In genomic region chr2:142038826-142039225, GRCh38 we compare ENCODE assay signal across 32 cellular contexts.
"Had no signal": no experiment of that assay in that cellular context is flagged by ENCODE, and none has a peak within 500 bp of the region (broad histone marks: within the 10 kb centered on the region; RNA-seq: fewer than 3 reads in every experiment).

No MANE protein-coding gene starts in this region.

- H3K36me3 Mint-ChIP-seq: activated naive CD4-positive, alpha-beta T cell treated with anti-CD3 and anti-CD28 coated beads, Interleukin-2, amount 10 ng/mL, durations not matched to agents 7 days and 5 days; activated naive CD8-positive, alpha-beta T cell treated with anti-CD3 and anti-CD28 coated beads, Interleukin-2, amount 10 ng/mL, durations not matched to agents 7 days and 5 days; naive thymus-derived CD4-positive, alpha-beta T cell; stimulated activated memory B cell treated with anti-CD40 and anti-IgM and Interleukin-4, amounts not matched to agents 10 μg/mL and 1 μg/mL and 100 μg/mL, for 72 hours had no signal

- H3K4me3 ChIP-seq: gastroesophageal sphincter, pancreas, prostate gland, smooth muscle cell, upper lobe of left lung, vagina had no signal

- H3K27ac ChIP-seq: gastroesophageal sphincter, pancreas, prostate gland, upper lobe of left lung, vagina, WERI-Rb-1 had no signal

- H3K27me3 Mint-ChIP-seq: activated CD4-positive, alpha-beta memory T cell treated with anti-CD3 and anti-CD28 coated beads, Interleukin-2, amount 10 ng/mL, durations not matched to agents 7 days and 5 days; activated CD4-positive, alpha-beta T cell treated with anti-CD3 and anti-CD28 coated beads, Interleukin-2, amount 10 ng/mL, durations not matched to agents 7 days and 5 days; activated naive CD4-positive, alpha-beta T cell treated with anti-CD3 and anti-CD28 coated beads, Interleukin-2, amount 10 ng/mL, durations not matched to agents 7 days and 5 days; activated naive CD8-positive, alpha-beta T cell treated with anti-CD3 and anti-CD28 coated beads, Interleukin-2, amount 10 ng/mL, durations not matched to agents 7 days and 5 days; activated T-cell treated with anti-CD3 and anti-CD28 coated beads, Interleukin-2, amount 50 U/mL, for 24 hours; naive thymus-derived CD4-positive, alpha-beta T cell; stimulated activated memory B cell treated with anti-CD40 and anti-IgM and Interleukin-4, amounts not matched to agents 10 μg/mL and 1 μg/mL and 100 μg/mL, for 72 hours; stimulated activated naive CD8-positive, alpha-beta T cell treated with anti-CD3 and anti-CD28 coated beads, Interleukin-15, amount 100 ng/mL, for 72 hours had no signal

- H3K27me3 ChIP-seq: gastroesophageal sphincter, pancreas, upper lobe of left lung, vagina had no signal

- ATAC-seq: gastroesophageal sphincter; left colon; naive thymus-derived CD4-positive, alpha-beta T cell; pancreas; stimulated activated memory B cell treated with anti-CD40 and anti-IgM and Interleukin-4, amounts not matched to agents 10 μg/mL and 1 μg/mL and 100 μg/mL, for 72 hours; stimulated activated naive CD8-positive, alpha-beta T cell treated with anti-CD3 and anti-CD28 coated beads, Interleukin-15, amount 100 ng/mL, for 72 hours had no signal

- DNase-seq: activated CD4-positive, alpha-beta memory T cell treated with anti-CD3 and anti-CD28 coated beads, Interleukin-2, amount 10 ng/mL, durations not matched to agents 7 days and 5 days; activated CD4-positive, alpha-beta T cell treated with anti-CD3 and anti-CD28 coated beads, Interleukin-2, amount 10 ng/mL, durations not matched to agents 7 days and 5 days; activated CD4-positive, CD25-positive, alpha-beta regulatory T cell treated with anti-CD3 and anti-CD28 coated beads, Interleukin-2, amount 50 U/mL, for 72 hours; activated CD8-positive, alpha-beta memory T cell treated with anti-CD3 and anti-CD28 coated beads, Interleukin-2, amount 50 U/mL, for 48 hours; activated gamma-delta T cell; activated naive CD4-positive, alpha-beta T cell treated with anti-CD3 and anti-CD28 coated beads, Interleukin-2, amount 10 ng/mL, durations not matched to agents 7 days and 5 days; activated naive CD8-positive, alpha-beta T cell treated with anti-CD3 and anti-CD28 coated beads, Interleukin-2, amount 10 ng/mL, durations not matched to agents 7 days and 5 days; activated T-cell treated with anti-CD3 and anti-CD28 coated beads, Interleukin-2, amount 50 U/mL, for 24 hours; amniotic stem cell; effector CD8-positive, alpha-beta T cell; erythroblast; head of caudate nucleus; hippocampal formation; left colon; midbrain; naive thymus-derived CD4-positive, alpha-beta T cell; nucleus accumbens; pancreas; stimulated activated CD4-positive, alpha-beta T cell treated with anti-CD3 and anti-CD28 coated beads, Interleukin-1b, Interleukin-23, amount 100 ng/mL, for 48 hours; stimulated activated CD4-positive, alpha-beta T cell treated with anti-CD3 and anti-CD28 coated beads, Interleukin-4, amount 100 ng/mL, for 4 hours; stimulated activated CD8-positive, alpha-beta memory T cell treated with anti-CD3 and anti-CD28 coated beads, Interleukin-4, amount 100 ng/mL, for 48 hours; stimulated activated naive CD8-positive, alpha-beta T cell treated with anti-CD3 and anti-CD28 coated beads, Interleukin-15, amount 100 ng/mL, for 72 hours; substantia nigra; T-helper 9 cell; upper lobe of left lung; WERI-Rb-1 had no signal

- H3K9me3 Mint-ChIP-seq: activated CD4-positive, alpha-beta T cell treated with anti-CD3 and anti-CD28 coated beads, Interleukin-2, amount 10 ng/mL, durations not matched to agents 7 days and 5 days; T-helper 1 cell treated with Interleukin-12 subunit alpha and Interleukin-12 subunit beta and Interleukin-4 antibody, amounts not matched to agents 30 μg/mL and 1 μg/mL, for 36 hours had no signal

- H3K4me1 ChIP-seq: gastroesophageal sphincter, pancreas, prostate gland, upper lobe of left lung, vagina had no signal

- H3K4me1 Mint-ChIP-seq: activated CD4-positive, alpha-beta memory T cell treated with anti-CD3 and anti-CD28 coated beads, Interleukin-2, amount 10 ng/mL, durations not matched to agents 7 days and 5 days; activated CD4-positive, alpha-beta T cell treated with anti-CD3 and anti-CD28 coated beads, Interleukin-2, amount 10 ng/mL, durations not matched to agents 7 days and 5 days; activated naive CD4-positive, alpha-beta T cell treated with anti-CD3 and anti-CD28 coated beads, Interleukin-2, amount 10 ng/mL, durations not matched to agents 7 days and 5 days; activated naive CD8-positive, alpha-beta T cell treated with anti-CD3 and anti-CD28 coated beads, Interleukin-2, amount 10 ng/mL, durations not matched to agents 7 days and 5 days; naive thymus-derived CD4-positive, alpha-beta T cell; stimulated activated memory B cell treated with anti-CD40 and anti-IgM and Interleukin-4, amounts not matched to agents 10 μg/mL and 1 μg/mL and 100 μg/mL, for 72 hours; stimulated activated naive CD8-positive, alpha-beta T cell treated with anti-CD3 and anti-CD28 coated beads, Interleukin-15, amount 100 ng/mL, for 72 hours had no signal

- H3K27ac Mint-ChIP-seq: activated CD4-positive, alpha-beta memory T cell treated with anti-CD3 and anti-CD28 coated beads, Interleukin-2, amount 10 ng/mL, durations not matched to agents 7 days and 5 days; activated CD4-positive, alpha-beta T cell treated with anti-CD3 and anti-CD28 coated beads, Interleukin-2, amount 10 ng/mL, durations not matched to agents 7 days and 5 days; activated naive CD4-positive, alpha-beta T cell treated with anti-CD3 and anti-CD28 coated beads, Interleukin-2, amount 10 ng/mL, durations not matched to agents 7 days and 5 days; activated naive CD8-positive, alpha-beta T cell treated with anti-CD3 and anti-CD28 coated beads, Interleukin-2, amount 10 ng/mL, durations not matched to agents 7 days and 5 days; activated T-cell treated with anti-CD3 and anti-CD28 coated beads, Interleukin-2, amount 50 U/mL, for 24 hours; naive thymus-derived CD4-positive, alpha-beta T cell; stimulated activated memory B cell treated with anti-CD40 and anti-IgM and Interleukin-4, amounts not matched to agents 10 μg/mL and 1 μg/mL and 100 μg/mL, for 72 hours; stimulated activated naive CD8-positive, alpha-beta T cell treated with anti-CD3 and anti-CD28 coated beads, Interleukin-15, amount 100 ng/mL, for 72 hours; T-helper 1 cell treated with Interleukin-12 subunit alpha and Interleukin-12 subunit beta and Interleukin-4 antibody, amounts not matched to agents 30 μg/mL and 1 μg/mL, for 36 hours had no signal

- H3K4me3 Mint-ChIP-seq: activated CD4-positive, alpha-beta memory T cell treated with anti-CD3 and anti-CD28 coated beads, Interleukin-2, amount 10 ng/mL, durations not matched to agents 7 days and 5 days; activated CD4-positive, alpha-beta T cell treated with anti-CD3 and anti-CD28 coated beads, Interleukin-2, amount 10 ng/mL, durations not matched to agents 7 days and 5 days; activated naive CD4-positive, alpha-beta T cell treated with anti-CD3 and anti-CD28 coated beads, Interleukin-2, amount 10 ng/mL, durations not matched to agents 7 days and 5 days; activated naive CD8-positive, alpha-beta T cell treated with anti-CD3 and anti-CD28 coated beads, Interleukin-2, amount 10 ng/mL, durations not matched to agents 7 days and 5 days; activated T-cell treated with anti-CD3 and anti-CD28 coated beads, Interleukin-2, amount 50 U/mL, for 24 hours; naive thymus-derived CD4-positive, alpha-beta T cell; stimulated activated memory B cell treated with anti-CD40 and anti-IgM and Interleukin-4, amounts not matched to agents 10 μg/mL and 1 μg/mL and 100 μg/mL, for 72 hours; stimulated activated naive CD8-positive, alpha-beta T cell treated with anti-CD3 and anti-CD28 coated beads, Interleukin-15, amount 100 ng/mL, for 72 hours; T-helper 1 cell treated with Interleukin-12 subunit alpha and Interleukin-12 subunit beta and Interleukin-4 antibody, amounts not matched to agents 30 μg/mL and 1 μg/mL, for 36 hours had no signal

- H3K36me3 ChIP-seq: gastroesophageal sphincter, pancreas, prostate gland, upper lobe of left lung, vagina, WERI-Rb-1 had no signal
